Comparison of ENCODE assay signal across 33 cellular contexts in genomic region chr2:180999274-180999964, GRCh38.
"Had no signal": no experiment of that assay in that cellular context is flagged by ENCODE, and none has a peak within 500 bp of the region (broad histone marks: within the 10 kb centered on the region; RNA-seq: fewer than 3 reads in every experiment).

No MANE protein-coding gene starts in this region.

- H2AFZ ChIP-seq: neural progenitor cell, parathyroid adenoma had no signal

- FAIRE-seq: small intestine, TTC549 had no signal

- H3K36me3 ChIP-seq: adrenal gland, esophagus squamous epithelium, lower lobe of right lung, neural progenitor cell, sigmoid colon, uterus had no signal

- H3K9ac ChIP-seq: neural progenitor cell, parathyroid adenoma had no signal

- DNase-seq: activated CD4-positive, alpha-beta memory T cell treated with anti-CD3 and anti-CD28 coated beads for 36 hours; activated CD4-positive, alpha-beta T cell treated with anti-CD3 and anti-CD28 coated beads, Interleukin-2, amount 10 ng/mL, durations not matched to agents 24 days and 14 days; activated CD4-positive, CD25-positive, alpha-beta regulatory T cell treated with anti-CD3 and anti-CD28 coated beads, Interleukin-2, amount 50 U/mL, for 72 hours; activated CD8-positive, alpha-beta memory T cell treated with anti-CD3 and anti-CD28 coated beads, Interleukin-2, amount 50 U/mL, for 4 hours; activated effector memory CD4-positive, alpha-beta T cell treated with anti-CD3 and anti-CD28 coated beads, Interleukin-2, amount 50 U/mL, for 16 hours; activated naive CD4-positive, alpha-beta T cell treated with anti-CD3 and anti-CD28 coated beads for 36 hours; activated naive CD8-positive, alpha-beta T cell treated with anti-CD3 and anti-CD28 coated beads for 36 hours; activated T-cell treated with anti-CD3 and anti-CD28 coated beads, Interleukin-2, amount 50 U/mL, for 1 hour; adrenal gland; effector CD4-positive, alpha-beta T cell; esophagus squamous epithelium; foreskin fibroblast; head of caudate nucleus; hypothalamus; immature natural killer cell; kidney glomerular epithelial cell; lower lobe of right lung; mesendoderm; natural killer cell; occipital lobe; psoas muscle; sigmoid colon; small intestine; stimulated activated CD4-positive, alpha-beta T cell treated with anti-CD3 and anti-CD28 coated beads, Interleukin-4, amount 100 ng/mL, for 24 hours; stimulated activated naive CD8-positive, alpha-beta T cell treated with anti-CD3 and anti-CD28 coated beads, Interleukin-15, amount 100 ng/mL, for 72 hours; substantia nigra; uterus had no signal

- H3K4me1 ChIP-seq: esophagus squamous epithelium, lower lobe of right lung, uterus had no signal

- H3K4me3 ChIP-seq: adrenal gland, esophagus squamous epithelium, lower lobe of right lung, neural progenitor cell, psoas muscle, sigmoid colon, uterus had no signal

- H3K27ac ChIP-seq: adrenal gland, epithelial cell of prostate, esophagus squamous epithelium, lower lobe of right lung, neural progenitor cell, parathyroid adenoma, psoas muscle, sigmoid colon, uterus had no signal

- ATAC-seq: left lobe of liver; lower lobe of right lung; natural killer cell; stimulated activated effector memory CD8-positive, alpha-beta T cell treated with anti-CD3 and anti-CD28 coated beads, Interleukin-12 subunit alpha, Interleukin-12 subunit beta, amount 100 ng/mL, for 72 hours; stimulated activated naive CD8-positive, alpha-beta T cell treated with anti-CD3 and anti-CD28 coated beads, Interleukin-15, amount 100 ng/mL, for 72 hours had no signal

- H3K4me2 ChIP-seq: neural progenitor cell had no signal

- H3K27me3 ChIP-seq: adrenal gland, esophagus squamous epithelium, neural progenitor cell, sigmoid colon, uterus had no signal

- H3K9me3 ChIP-seq: adrenal gland, esophagus squamous epithelium, lower lobe of right lung, psoas muscle, sigmoid colon, uterus had no signal
